1 cellular context compared by ENCODE assay signal in genomic region chr10:122331100-122331499, GRCh38.
A peak's percentile ranks its signal among the peaks of the same experiment; 100 is the strongest.
TF ChIP-seq lines count a peak whose summit lies in the region.

No MANE protein-coding gene starts in this region.

TF ChIP-seq in HepG2, 621 proteins besides CTCF, POLR2A, EP300 and RAD21 (continued from another document and continues in another):
- no peak for TF ChIP-seq ZFP62 (CRISPR knock-in tag; IDR thresholded peaks at IDR 0.05)
- no peak for TF ChIP-seq ZNF354B (CRISPR knock-in tag; IDR thresholded peaks at IDR 0.05)
- TF ChIP-seq TMF1 (CRISPR knock-in tag; IDR thresholded peaks at IDR 0.05; ENCODE audit: low read depth), result 0 out of 2 replicates have a peak, but pooled peaks have one; percentile 14
- TF ChIP-seq, protein P1, sequence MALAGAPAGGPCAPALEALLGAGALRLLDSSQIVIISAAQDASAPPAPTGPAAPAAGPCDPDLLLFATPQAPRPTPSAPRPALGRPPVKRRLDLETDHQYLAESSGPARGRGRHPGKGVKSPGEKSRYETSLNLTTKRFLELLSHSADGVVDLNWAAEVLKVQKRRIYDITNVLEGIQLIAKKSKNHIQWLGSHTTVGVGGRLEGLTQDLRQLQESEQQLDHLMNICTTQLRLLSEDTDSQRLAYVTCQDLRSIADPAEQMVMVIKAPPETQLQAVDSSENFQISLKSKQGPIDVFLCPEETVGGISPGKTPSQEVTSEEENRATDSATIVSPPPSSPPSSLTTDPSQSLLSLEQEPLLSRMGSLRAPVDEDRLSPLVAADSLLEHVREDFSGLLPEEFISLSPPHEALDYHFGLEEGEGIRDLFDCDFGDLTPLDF (CRISPR knock-in tag; IDR thresholded peaks at IDR 0.05), result no peak
- TF ChIP-seq TEAD3 (CRISPR knock-in tag; optimal IDR thresholded peaks at IDR 0.05; ENCODE audit: borderline replicate concordance), result peak; percentile 6
- TF ChIP-seq HES4 (CRISPR knock-in tag; IDR thresholded peaks at IDR 0.05; ENCODE audit: borderline replicate concordance), result no peak
- no peak for TF ChIP-seq ZNF180 (CRISPR knock-in tag; IDR thresholded peaks at IDR 0.05; ENCODE audit: borderline replicate concordance, low read depth)
- no peak for TF ChIP-seq ZNF124 (CRISPR knock-in tag; IDR thresholded peaks at IDR 0.05)
- TF ChIP-seq MED13 (CRISPR knock-in tag; IDR thresholded peaks at IDR 0.05), result no peak
- no peak for TF ChIP-seq NFAT5 (CRISPR knock-in tag; IDR thresholded peaks at IDR 0.05)
- TF ChIP-seq HOXA5 (CRISPR knock-in tag; IDR thresholded peaks at IDR 0.05), result 0 out of 2 replicates have a peak, but pooled peaks have one; percentile 53
- no peak for TF ChIP-seq ZNF839 (CRISPR knock-in tag; IDR thresholded peaks at IDR 0.05; ENCODE audit: borderline replicate concordance)
- TF ChIP-seq ZNF878 (CRISPR knock-in tag; IDR thresholded peaks at IDR 0.05), result no peak
- no peak for TF ChIP-seq MTF2 (CRISPR knock-in tag; IDR thresholded peaks at IDR 0.05; ENCODE audit: borderline replicate concordance)
- TF ChIP-seq, protein P2, sequence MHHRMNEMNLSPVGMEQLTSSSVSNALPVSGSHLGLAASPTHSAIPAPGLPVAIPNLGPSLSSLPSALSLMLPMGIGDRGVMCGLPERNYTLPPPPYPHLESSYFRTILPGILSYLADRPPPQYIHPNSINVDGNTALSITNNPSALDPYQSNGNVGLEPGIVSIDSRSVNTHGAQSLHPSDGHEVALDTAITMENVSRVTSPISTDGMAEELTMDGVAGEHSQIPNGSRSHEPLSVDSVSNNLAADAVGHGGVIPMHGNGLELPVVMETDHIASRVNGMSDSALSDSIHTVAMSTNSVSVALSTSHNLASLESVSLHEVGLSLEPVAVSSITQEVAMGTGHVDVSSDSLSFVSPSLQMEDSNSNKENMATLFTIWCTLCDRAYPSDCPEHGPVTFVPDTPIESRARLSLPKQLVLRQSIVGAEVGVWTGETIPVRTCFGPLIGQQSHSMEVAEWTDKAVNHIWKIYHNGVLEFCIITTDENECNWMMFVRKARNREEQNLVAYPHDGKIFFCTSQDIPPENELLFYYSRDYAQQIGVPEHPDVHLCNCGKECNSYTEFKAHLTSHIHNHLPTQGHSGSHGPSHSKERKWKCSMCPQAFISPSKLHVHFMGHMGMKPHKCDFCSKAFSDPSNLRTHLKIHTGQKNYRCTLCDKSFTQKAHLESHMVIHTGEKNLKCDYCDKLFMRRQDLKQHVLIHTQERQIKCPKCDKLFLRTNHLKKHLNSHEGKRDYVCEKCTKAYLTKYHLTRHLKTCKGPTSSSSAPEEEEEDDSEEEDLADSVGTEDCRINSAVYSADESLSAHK (CRISPR knock-in tag; IDR thresholded peaks at IDR 0.05; ENCODE audit: borderline replicate concordance), result no peak
- TF ChIP-seq HNRNPUL1 (IDR thresholded peaks at IDR 0.05; ENCODE audit: low read depth, low read length), result no peak
- no peak for TF ChIP-seq ADNP (CRISPR knock-in tag; IDR thresholded peaks at IDR 0.05)
- no peak for TF ChIP-seq HDAC6 (IDR thresholded peaks at IDR 0.05; ENCODE audit: low read depth, low read length)
- no peak for TF ChIP-seq SOX6 (IDR thresholded peaks at IDR 0.05)
- no peak for TF ChIP-seq SOX6 (CRISPR knock-in tag; IDR thresholded peaks at IDR 0.05)
- no peak for TF ChIP-seq BORCS8-MEF2B (CRISPR knock-in tag; IDR thresholded peaks at IDR 0.05)
- no peak for TF ChIP-seq FIP1L1 (IDR thresholded peaks at IDR 0.05; ENCODE audit: borderline replicate concordance, insufficient read depth, low read depth, low read length)
- TF ChIP-seq SMAD1 (CRISPR knock-in tag; IDR thresholded peaks at IDR 0.05; ENCODE audit: borderline replicate concordance, low read depth), result no peak
- no peak for TF ChIP-seq KDM6A (CRISPR knock-in tag; IDR thresholded peaks at IDR 0.05; ENCODE audit: low read depth)
- TF ChIP-seq ZNF775 (CRISPR knock-in tag; IDR thresholded peaks at IDR 0.05; ENCODE audit: borderline replicate concordance), result no peak
- TF ChIP-seq AGO2 (optimal IDR thresholded peaks at IDR 0.05; ENCODE audit: low read depth, low read length), result peak; percentile 30
- no peak for TF ChIP-seq CREB1 (IDR thresholded peaks at IDR 0.05)
- no peak for TF ChIP-seq CREB1 (CRISPR knock-in tag; IDR thresholded peaks at IDR 0.05)
- TF ChIP-seq ELF1 (CRISPR knock-in tag; IDR thresholded peaks at IDR 0.05), result no peak
- no peak for TF ChIP-seq ZNF709 (CRISPR knock-in tag; IDR thresholded peaks at IDR 0.05)
- TF ChIP-seq CBFB (CRISPR knock-in tag; IDR thresholded peaks at IDR 0.05), result no peak
- TF ChIP-seq, protein P3, sequence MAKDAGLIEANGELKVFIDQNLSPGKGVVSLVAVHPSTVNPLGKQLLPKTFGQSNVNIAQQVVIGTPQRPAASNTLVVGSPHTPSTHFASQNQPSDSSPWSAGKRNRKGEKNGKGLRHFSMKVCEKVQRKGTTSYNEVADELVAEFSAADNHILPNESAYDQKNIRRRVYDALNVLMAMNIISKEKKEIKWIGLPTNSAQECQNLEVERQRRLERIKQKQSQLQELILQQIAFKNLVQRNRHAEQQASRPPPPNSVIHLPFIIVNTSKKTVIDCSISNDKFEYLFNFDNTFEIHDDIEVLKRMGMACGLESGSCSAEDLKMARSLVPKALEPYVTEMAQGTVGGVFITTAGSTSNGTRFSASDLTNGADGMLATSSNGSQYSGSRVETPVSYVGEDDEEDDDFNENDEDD (CRISPR knock-in tag; IDR thresholded peaks at IDR 0.05; ENCODE audit: borderline replicate concordance), result no peak
- TF ChIP-seq RBM22 (optimal IDR thresholded peaks at IDR 0.05; ENCODE audit: low read length), result peak; percentile 52
- TF ChIP-seq ZC3H4 (CRISPR knock-in tag; IDR thresholded peaks at IDR 0.05; ENCODE audit: borderline replicate concordance), result peak; percentile 97
- TF ChIP-seq TERF1 (CRISPR knock-in tag; IDR thresholded peaks at IDR 0.05), result no peak
- no peak for TF ChIP-seq PLSCR1 (CRISPR knock-in tag; IDR thresholded peaks at IDR 0.05; ENCODE audit: borderline replicate concordance)
- peak; percentile 26; the same call in 1 of the 2 replicates for TF ChIP-seq ARID2 (CRISPR knock-in tag; IDR thresholded peaks at IDR 0.05; ENCODE audit: borderline replicate concordance)
- TF ChIP-seq ZNF776 (CRISPR knock-in tag; IDR thresholded peaks at IDR 0.05), result no peak
- TF ChIP-seq IRF2 (CRISPR knock-in tag; IDR thresholded peaks at IDR 0.05), result no peak
- no peak for TF ChIP-seq HOXA9 (CRISPR knock-in tag; IDR thresholded peaks at IDR 0.05; ENCODE audit: borderline replicate concordance)
- no peak for TF ChIP-seq TCF12 (IDR thresholded peaks at IDR 0.05)
- no peak for TF ChIP-seq TCF12 (CRISPR knock-in tag; IDR thresholded peaks at IDR 0.05)
- no peak for TF ChIP-seq ZNF556 (CRISPR knock-in tag; IDR thresholded peaks at IDR 0.05; ENCODE audit: borderline replicate concordance)
- TF ChIP-seq, protein P4, sequence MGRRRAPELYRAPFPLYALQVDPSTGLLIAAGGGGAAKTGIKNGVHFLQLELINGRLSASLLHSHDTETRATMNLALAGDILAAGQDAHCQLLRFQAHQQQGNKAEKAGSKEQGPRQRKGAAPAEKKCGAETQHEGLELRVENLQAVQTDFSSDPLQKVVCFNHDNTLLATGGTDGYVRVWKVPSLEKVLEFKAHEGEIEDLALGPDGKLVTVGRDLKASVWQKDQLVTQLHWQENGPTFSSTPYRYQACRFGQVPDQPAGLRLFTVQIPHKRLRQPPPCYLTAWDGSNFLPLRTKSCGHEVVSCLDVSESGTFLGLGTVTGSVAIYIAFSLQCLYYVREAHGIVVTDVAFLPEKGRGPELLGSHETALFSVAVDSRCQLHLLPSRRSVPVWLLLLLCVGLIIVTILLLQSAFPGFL (CRISPR knock-in tag; IDR thresholded peaks at IDR 0.05), result no peak
- no peak; the same call in 1 of the 2 replicates for TF ChIP-seq ZNF790 (CRISPR knock-in tag; IDR thresholded peaks at IDR 0.05; ENCODE audit: borderline replicate concordance)
- TF ChIP-seq, protein P5, sequence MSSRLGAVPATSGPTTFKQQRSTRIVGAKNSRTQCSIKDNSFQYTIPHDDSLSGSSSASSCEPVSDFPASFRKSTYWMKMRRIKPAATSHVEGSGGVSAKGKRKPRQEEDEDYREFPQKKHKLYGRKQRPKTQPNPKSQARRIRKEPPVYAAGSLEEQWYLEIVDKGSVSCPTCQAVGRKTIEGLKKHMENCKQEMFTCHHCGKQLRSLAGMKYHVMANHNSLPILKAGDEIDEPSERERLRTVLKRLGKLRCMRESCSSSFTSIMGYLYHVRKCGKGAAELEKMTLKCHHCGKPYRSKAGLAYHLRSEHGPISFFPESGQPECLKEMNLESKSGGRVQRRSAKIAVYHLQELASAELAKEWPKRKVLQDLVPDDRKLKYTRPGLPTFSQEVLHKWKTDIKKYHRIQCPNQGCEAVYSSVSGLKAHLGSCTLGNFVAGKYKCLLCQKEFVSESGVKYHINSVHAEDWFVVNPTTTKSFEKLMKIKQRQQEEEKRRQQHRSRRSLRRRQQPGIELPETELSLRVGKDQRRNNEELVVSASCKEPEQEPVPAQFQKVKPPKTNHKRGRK (CRISPR knock-in tag; IDR thresholded peaks at IDR 0.05), result 0 out of 2 replicates have a peak, but pooled peaks have one; percentile 15
- TF ChIP-seq ZNF501 (CRISPR knock-in tag; IDR thresholded peaks at IDR 0.05), result 0 out of 2 replicates have a peak, but pooled peaks have one; percentile 46
- TF ChIP-seq ATRX (CRISPR knock-in tag; IDR thresholded peaks at IDR 0.05; ENCODE audit: borderline replicate concordance), result no peak
- TF ChIP-seq HHEX (CRISPR knock-in tag; IDR thresholded peaks at IDR 0.05), result no peak
- TF ChIP-seq BCLAF1 (IDR thresholded peaks at IDR 0.05), result no peak
